ENCODE assay signal across 10 cellular contexts in the genomic region with DNA sequence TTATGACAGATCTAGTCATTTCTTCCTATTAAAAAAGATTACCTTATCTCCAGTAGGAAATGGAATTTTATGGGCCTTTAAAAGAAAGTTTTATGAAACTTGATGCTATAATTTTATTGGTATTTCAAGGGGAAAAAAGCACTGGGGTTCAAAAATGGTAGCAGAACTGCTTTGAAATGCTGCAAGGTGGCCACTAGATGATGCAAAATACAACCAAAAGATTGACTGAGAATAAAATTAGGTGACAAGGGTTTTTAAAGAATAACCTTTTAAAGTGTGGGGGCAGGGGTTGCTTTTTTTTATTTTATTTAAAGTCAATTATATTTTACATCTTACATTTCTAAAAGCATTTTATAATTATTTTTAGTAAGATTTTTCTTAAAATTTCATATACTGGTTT.
A peak's percentile ranks its signal among the peaks of the same experiment; 100 is the strongest.
DNase-seq lines count a peak whose midpoint lies in the region; ATAC-seq, FAIRE-seq and TF ChIP-seq lines count a peak whose summit lies in the region.
"Had no signal": no experiment of that assay in that cellular context is flagged by ENCODE, and none has a peak within 500 bp of the region (broad histone marks: within the 10 kb centered on the region; RNA-seq: fewer than 3 reads in every experiment).

No MANE protein-coding gene starts in this region.

- intact Hi-C loops in pancreas (cut with DNase I): loop anchor here in 2 of 3 donors (5.0 to 10.0 kb wide), 3 partner anchors 132 to 252 kb away; no protein-coding TSS in a partner anchor
- intact Hi-C loops in activated T-helper 1 cell treated with anti-CD3 and anti-CD28 coated beads, Interleukin-12 subunit alpha, Interleukin-12 subunit beta, Interleukin-2, Interleukin-4 antibody, amounts not matched to agents 30 ng/mL and 10 ng/mL and 1 ng/mL, durations not matched to agents 14 hours and 24 hours and 36 hours (cut with micrococcal nuclease): loop anchor here (1.0 kb wide), 1 partner anchor 249 kb away; no protein-coding TSS in a partner anchor

- no peaks in the 10 kb centered on the region for H3K27me3 ChIP-seq in pancreas

- TF ChIP-seq CTCF in D721Med (IDR thresholded peaks at IDR 0.05; ENCODE audit: insufficient read depth, missing control alignments): peak; percentile 42
- TF ChIP-seq CTCF in pancreas (IDR thresholded peaks at IDR 0.05): peak in 3 of 4 donors; percentile 13 to 27 (median 23)

- H3K36me3 Mint-ChIP-seq in activated T-helper 1 cell treated with anti-CD3 and anti-CD28 coated beads, Interleukin-12 subunit alpha, Interleukin-12 subunit beta, Interleukin-2, Interleukin-4 antibody, amounts not matched to agents 30 ng/mL and 10 ng/mL and 1 ng/mL, durations not matched to agents 14 hours and 24 hours and 36 hours (ENCODE audit: low read depth): peaks cover 18% of the 10 kb centered on the region

- peaks cover 6% of the 10 kb centered on the region for H3K4me1 Mint-ChIP-seq in activated T-helper 1 cell treated with anti-CD3 and anti-CD28 coated beads, Interleukin-12 subunit alpha, Interleukin-12 subunit beta, Interleukin-2, Interleukin-4 antibody, amounts not matched to agents 30 ng/mL and 10 ng/mL and 1 ng/mL, durations not matched to agents 14 hours and 24 hours and 36 hours (ENCODE audit: low read depth)

- no peak overlapping the region for H3K27ac ChIP-seq in pancreas

- H3K9me3 ChIP-seq in pancreas: no peaks in the 10 kb centered on the region

- H3K4me3 ChIP-seq in pancreas: no peak overlapping the region

- no peaks in the 10 kb centered on the region for H3K4me1 ChIP-seq in pancreas

- FAIRE-seq in D721Med (lab: Jason Lieb, UNC): no peak
- FAIRE-seq in pancreas (lab: Jason Lieb, UNC): peak; percentile 87

- H3K9me3 Mint-ChIP-seq in activated T-helper 1 cell treated with anti-CD3 and anti-CD28 coated beads, Interleukin-12 subunit alpha, Interleukin-12 subunit beta, Interleukin-2, Interleukin-4 antibody, amounts not matched to agents 30 ng/mL and 10 ng/mL and 1 ng/mL, durations not matched to agents 14 hours and 24 hours and 36 hours: no peaks in the 10 kb centered on the region

- peaks cover 0 to 34% (median 0%) of the 10 kb centered on the region in 3 donors for H3K36me3 ChIP-seq in pancreas

- H3K4me3 Mint-ChIP-seq in activated T-helper 1 cell treated with anti-CD3 and anti-CD28 coated beads, Interleukin-12 subunit alpha, Interleukin-12 subunit beta, Interleukin-2, Interleukin-4 antibody, amounts not matched to agents 30 ng/mL and 10 ng/mL and 1 ng/mL, durations not matched to agents 14 hours and 24 hours and 36 hours: no peak overlapping the region

- no peak overlapping the region for H3K27ac Mint-ChIP-seq in activated T-helper 1 cell treated with anti-CD3 and anti-CD28 coated beads, Interleukin-12 subunit alpha, Interleukin-12 subunit beta, Interleukin-2, Interleukin-4 antibody, amounts not matched to agents 30 ng/mL and 10 ng/mL and 1 ng/mL, durations not matched to agents 14 hours and 24 hours and 36 hours

- ATAC-seq in pancreas (peak in 1 of 4 donors; percentile 51), HG03045 (IDR thresholded peaks at IDR 0.05; ENCODE audit: unreplicated experiment) (no peak)

- DNase-seq in D721Med (ENCODE audit: insufficient read length, low spot score) (no peak), M059J (ENCODE audit: low read depth) (peak; percentile 28), dermis microvascular lymphatic vessel endothelial cell (ENCODE audit: low read depth in 2 of 2) (peak; percentile 11 to 28), pancreas (no peak), putamen (ENCODE audit: low spot score) (no peak)
- no peak for DNase-seq in activated CD4-positive, alpha-beta T cell treated with anti-CD3 and anti-CD28 coated beads for 4 hours
- DNase-seq in activated T-helper 1 cell treated with anti-CD3 and anti-CD28 coated beads, Interleukin-12 subunit alpha, Interleukin-12 subunit beta, Interleukin-2, Interleukin-4 antibody, amounts not matched to agents 30 ng/mL and 10 ng/mL and 1 ng/mL, durations not matched to agents 14 hours and 24 hours and 36 hours (ENCODE audit: low spot score): no peak
- DNase-seq: aorta, SHP77 had no signal

- no peaks in the 10 kb centered on the region for H3K27me3 Mint-ChIP-seq in activated T-helper 1 cell treated with anti-CD3 and anti-CD28 coated beads, Interleukin-12 subunit alpha, Interleukin-12 subunit beta, Interleukin-2, Interleukin-4 antibody, amounts not matched to agents 30 ng/mL and 10 ng/mL and 1 ng/mL, durations not matched to agents 14 hours and 24 hours and 36 hours (ENCODE audit: insufficient read depth)

Comparison
In these comparisons a context has a peak if more than half of its experiments do, and no peak if none do; other contexts are left out.
1. DNase-seq: peak in M059J (single experiment) and dermis microvascular lymphatic vessel endothelial cell (2 of 2); none in D721Med (single experiment), pancreas (0 of 6), putamen (single experiment), activated CD4-positive, alpha-beta T cell treated with anti-CD3 and anti-CD28 coated beads for 4 hours (0 of 2) and activated T-helper 1 cell treated with anti-CD3 and anti-CD28 coated beads, Interleukin-12 subunit alpha, Interleukin-12 subunit beta, Interleukin-2, Interleukin-4 antibody, amounts not matched to agents 30 ng/mL and 10 ng/mL and 1 ng/mL, durations not matched to agents 14 hours and 24 hours and 36 hours (single experiment).